Comparison of ENCODE assay signal across 27 cellular contexts in the genomic region with DNA sequence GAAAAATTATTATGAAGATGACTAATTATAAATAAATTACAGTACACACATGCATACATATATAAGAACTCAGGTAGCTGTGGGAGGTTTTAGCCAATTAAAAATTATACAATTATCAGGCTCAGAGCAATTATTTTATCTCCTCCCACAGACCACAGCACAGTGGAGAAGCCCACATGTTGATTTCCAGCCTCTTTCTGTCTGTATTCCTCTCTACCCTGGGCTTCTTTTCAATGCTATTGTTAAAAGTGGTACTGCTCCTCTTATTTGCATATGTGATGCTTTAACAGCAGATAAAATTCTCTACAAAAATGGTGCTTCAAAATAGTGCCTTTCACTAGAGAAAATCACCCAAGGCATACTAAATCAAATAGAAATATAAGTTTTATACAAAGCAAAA.
DNase-seq lines count a peak whose midpoint lies in the region; ATAC-seq and TF ChIP-seq lines count a peak whose summit lies in the region.
"Had no signal": no experiment of that assay in that cellular context is flagged by ENCODE, and none has a peak within 500 bp of the region (broad histone marks: within the 10 kb centered on the region; RNA-seq: fewer than 3 reads in every experiment).

No MANE protein-coding gene starts in this region.

- no peak overlapping the region for H4K8ac ChIP-seq in mesenchymal stem cell (ENCODE audit: low read length)

- no peak overlapping the region for H3K27ac Mint-ChIP-seq in activated naive CD8-positive, alpha-beta T cell treated with anti-CD3 and anti-CD28 coated beads for 36 hours
- H3K27ac Mint-ChIP-seq: CD4-positive, alpha-beta T cell; IgD-negative memory B cell; natural killer cell had no signal

- H3K9me3 Mint-ChIP-seq in activated naive CD8-positive, alpha-beta T cell treated with anti-CD3 and anti-CD28 coated beads for 36 hours, result no peaks in the 10 kb centered on the region
- H3K9me3 Mint-ChIP-seq: CD4-positive, alpha-beta T cell had no signal

- H3K4ac ChIP-seq in mesenchymal stem cell (ENCODE audit: low read depth in 1 of 2, low read length in 2 of 2), result no peak overlapping the region

- no peaks in the 10 kb centered on the region for H3K27me3 Mint-ChIP-seq in activated naive CD8-positive, alpha-beta T cell treated with anti-CD3 and anti-CD28 coated beads for 36 hours
- H3K27me3 Mint-ChIP-seq: CD4-positive, alpha-beta T cell; IgD-negative memory B cell had no signal

- H3K79me1 ChIP-seq in mesenchymal stem cell (replicated peaks; ENCODE audit: low read length, poor library complexity, severe bottlenecking), result no peaks in the 10 kb centered on the region

- no peak overlapping the region for H3K14ac ChIP-seq in mesenchymal stem cell (ENCODE audit: low read length in 2 of 2)

- H3K9me3 ChIP-seq in right atrium auricular region, result no peaks in the 10 kb centered on the region
- H3K9me3 ChIP-seq in right cardiac atrium (ENCODE audit: control insufficient read depth, low read length), result no peaks in the 10 kb centered on the region
- H3K9me3 ChIP-seq in SJCRH30 (replicated peaks), result no peaks in the 10 kb centered on the region
- H3K9me3 ChIP-seq in mesenchymal stem cell (ENCODE audit: control insufficient read depth, low read length), result no peaks in the 10 kb centered on the region
- H3K9me3 ChIP-seq: ovary, uterus had no signal

- no peak overlapping the region for H2AFZ ChIP-seq in mesenchymal stem cell (ENCODE audit: low read depth, low read length)

- DNase-seq in right atrium auricular region (ENCODE audit: low spot score) (no peak), right cardiac atrium (no peak), SJCRH30 (peak in 1 of 2 experiments; percentile 37), mesenchymal stem cell (no peak)
- no peak for DNase-seq in activated naive CD8-positive, alpha-beta T cell treated with anti-CD3 and anti-CD28 coated beads for 36 hours
- DNase-seq: activated CD4-positive, alpha-beta T cell treated with anti-CD3 and anti-CD28 coated beads, Interleukin-2, amount 50 U/mL, for 4 hours; activated CD8-positive, alpha-beta memory T cell treated with anti-CD3 and anti-CD28 coated beads, Interleukin-2, amount 50 U/mL, for 48 hours; activated effector memory CD4-positive, alpha-beta T cell treated with anti-CD3 and anti-CD28 coated beads, Interleukin-2, amount 50 U/mL, for 16 hours; CD4-positive, alpha-beta T cell; cortex of kidney; GDM1; glutamatergic neuron; H7; left colon; midbrain; natural killer cell; NCI-H1436; NCI-H2227 treated with DMSO at 0.1 percent for 48 hours; ovary; substantia nigra; uterus; WERI-Rb-1 had no signal

- ATAC-seq in right cardiac atrium (no peak), HG03571 (IDR thresholded peaks at IDR 0.05; ENCODE audit: unreplicated experiment) (no peak), GM21447 (IDR thresholded peaks at IDR 0.05; ENCODE audit: unreplicated experiment) (no peak)
- ATAC-seq: left colon, natural killer cell, Panc1, sciatic nerve had no signal

- no peaks in the 10 kb centered on the region for H3K4me1 Mint-ChIP-seq in activated naive CD8-positive, alpha-beta T cell treated with anti-CD3 and anti-CD28 coated beads for 36 hours
- H3K4me1 Mint-ChIP-seq: IgD-negative memory B cell, natural killer cell had no signal

- H3K4me3 Mint-ChIP-seq in activated naive CD8-positive, alpha-beta T cell treated with anti-CD3 and anti-CD28 coated beads for 36 hours, result no peak overlapping the region
- H3K4me3 Mint-ChIP-seq: CD4-positive, alpha-beta T cell; IgD-negative memory B cell; natural killer cell had no signal

- no peak overlapping the region for H2BK120ac ChIP-seq in mesenchymal stem cell (ENCODE audit: low read depth, low read length)

- H2BK15ac ChIP-seq in mesenchymal stem cell (ENCODE audit: low read depth, poor library complexity, severe bottlenecking), result no peak overlapping the region

- no peaks in the 10 kb centered on the region for H3K36me3 Mint-ChIP-seq in activated naive CD8-positive, alpha-beta T cell treated with anti-CD3 and anti-CD28 coated beads for 36 hours
- H3K36me3 Mint-ChIP-seq: IgD-negative memory B cell, natural killer cell had no signal

- H3K27me3 ChIP-seq in right atrium auricular region (no peaks in the 10 kb centered on the region), right cardiac atrium (ENCODE audit: control insufficient read depth, insufficient read depth) (no peaks in the 10 kb centered on the region), SJCRH30 (no peaks in the 10 kb centered on the region), mesenchymal stem cell (ENCODE audit: control insufficient read depth in 1 of 2, insufficient read depth in 1 of 2, low read length in 2 of 2) (no peaks in the 10 kb centered on the region)
- H3K27me3 ChIP-seq: ovary, uterus had no signal

- H4K91ac ChIP-seq in mesenchymal stem cell (ENCODE audit: low read length), result no peak overlapping the region

- intact Hi-C loops in right cardiac atrium (cut with DNase I), result loop anchor here in 3 of 4 donors (5.0 to 10.0 kb wide), 4 partner anchors 190 to 650 kb away; a partner anchor contains a TSS

- no peak overlapping the region for H3K4me3 ChIP-seq in right atrium auricular region
- no peak overlapping the region for H3K4me3 ChIP-seq in right cardiac atrium (ENCODE audit: low read length)
- peak overlapping the region; percentile 26 for H3K4me3 ChIP-seq in SJCRH30
- H3K4me3 ChIP-seq in mesenchymal stem cell (ENCODE audit: insufficient read depth in 1 of 2, low read depth in 1 of 2, low read length in 2 of 2), result no peak overlapping the region
- H3K4me3 ChIP-seq: ovary, uterus had no signal

- H3K4me1 ChIP-seq in right atrium auricular region (peaks cover 0 to 51% of the 10 kb centered on the region in 2 donors), right cardiac atrium (ENCODE audit: control insufficient read depth, insufficient read depth, low read length) (peaks cover 5% of the 10 kb centered on the region), SJCRH30 (peaks cover 42% of the 10 kb centered on the region), mesenchymal stem cell (ENCODE audit: control insufficient read depth, insufficient read depth, low read depth, low read length) (no peaks in the 10 kb centered on the region)
- H3K4me1 ChIP-seq: uterus had no signal

- H3K18ac ChIP-seq in mesenchymal stem cell (ENCODE audit: low read depth in 1 of 2, low read length in 2 of 2), result no peak overlapping the region

- no peak for TF ChIP-seq CTCF in right atrium auricular region (IDR thresholded peaks at IDR 0.05)

- no peaks in the 10 kb centered on the region for H3K36me3 ChIP-seq in right atrium auricular region
- no peaks in the 10 kb centered on the region for H3K36me3 ChIP-seq in SJCRH30
- peaks cover 0 to 14% of the 10 kb centered on the region in 2 experiments for H3K36me3 ChIP-seq in mesenchymal stem cell (ENCODE audit: control insufficient read depth in 1 of 2, insufficient read depth in 2 of 2, low read depth in 1 of 2, low read length in 2 of 2)
- H3K36me3 ChIP-seq: ovary, uterus, WERI-Rb-1 had no signal

- no peak overlapping the region for H3K9ac ChIP-seq in mesenchymal stem cell (ENCODE audit: low read length)

- H2BK12ac ChIP-seq in mesenchymal stem cell (ENCODE audit: low read length in 2 of 2), result no peak overlapping the region

- H3K4me2 ChIP-seq in mesenchymal stem cell (ENCODE audit: low read length, poor library complexity, severe bottlenecking), result no peak overlapping the region

- peak overlapping the region; percentile 65 for H2AK5ac ChIP-seq in mesenchymal stem cell (ENCODE audit: low read length, severe bottlenecking)

- H3K27ac ChIP-seq in right atrium auricular region, result peak overlapping the region; percentile 73 to 77
- no peak overlapping the region for H3K27ac ChIP-seq in right cardiac atrium (ENCODE audit: low read length)
- peak overlapping the region; percentile 99 for H3K27ac ChIP-seq in SJCRH30
- H3K27ac ChIP-seq in mesenchymal stem cell (ENCODE audit: low read length, poor library complexity, severe bottlenecking), result no peak overlapping the region
- H3K27ac ChIP-seq: ovary had no signal

- H2BK5ac ChIP-seq in mesenchymal stem cell (ENCODE audit: low read depth, low read length, poor library complexity, severe bottlenecking), result no peak overlapping the region

- no peak overlapping the region for H3K23ac ChIP-seq in mesenchymal stem cell (ENCODE audit: low read length in 2 of 2)

Comparison
In these comparisons a context has a peak if more than half of its experiments do, and no peak if none do; other contexts are left out.
1. H3K27ac ChIP-seq: peak in right atrium auricular region (2 of 2) and SJCRH30 (single experiment); none in right cardiac atrium (single experiment) and mesenchymal stem cell (single experiment).